In the genomic region with DNA sequence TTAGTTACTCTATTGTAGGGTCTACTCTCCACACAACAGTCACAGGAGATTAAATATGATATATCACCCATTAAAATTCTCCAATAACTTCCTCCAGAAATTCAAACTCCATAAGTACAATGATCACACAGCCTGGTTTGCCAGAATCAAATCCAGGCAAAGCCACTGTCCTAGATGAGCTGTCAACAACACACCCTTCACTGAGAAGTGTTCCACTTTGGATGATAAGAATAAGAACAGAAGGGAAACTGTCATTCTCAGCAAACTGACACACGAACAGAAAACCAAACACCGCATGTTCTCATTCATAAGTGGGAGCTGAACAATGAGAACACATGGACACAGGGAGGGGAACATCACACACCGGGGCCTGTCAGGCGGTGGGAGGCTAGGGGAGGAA, we compare ENCODE assay signal across 24 cellular contexts.
"Had no signal": no experiment of that assay in that cellular context is flagged by ENCODE, and none has a peak within 500 bp of the region (broad histone marks: within the 10 kb centered on the region; RNA-seq: fewer than 3 reads in every experiment).

No MANE protein-coding gene starts in this region.

- H3K27me3 ChIP-seq: neural progenitor cell, ovary, right lobe of liver, sigmoid colon, thyroid gland, tibial nerve, upper lobe of left lung, vagina had no signal

- H3K9me3 ChIP-seq: ovary, psoas muscle, right lobe of liver, sigmoid colon, stomach, thoracic aorta, thyroid gland, tibial nerve, upper lobe of left lung, vagina had no signal

- H3K4me1 ChIP-seq: parathyroid adenoma, psoas muscle, right lobe of liver, sigmoid colon, stomach, thyroid gland, tibial nerve, upper lobe of left lung, vagina had no signal

- ATAC-seq: naive thymus-derived CD4-positive, alpha-beta T cell; natural killer cell; psoas muscle; right lobe of liver; stimulated activated effector memory CD8-positive, alpha-beta T cell treated with anti-CD3 and anti-CD28 coated beads, Interleukin-12 subunit alpha, Interleukin-12 subunit beta, amount 100 ng/mL, for 72 hours; stimulated activated naive B cell treated with anti-CD40 and anti-IgM and Interleukin-4, amounts not matched to agents 10 μg/mL and 1 μg/mL and 100 μg/mL, for 72 hours had no signal

- H3K4me3 ChIP-seq: neural progenitor cell, ovary, psoas muscle, right lobe of liver, sigmoid colon, stomach, thoracic aorta, thyroid gland, tibial nerve, upper lobe of left lung, vagina had no signal

- H3K27ac ChIP-seq: neural progenitor cell, ovary, parathyroid adenoma, psoas muscle, right lobe of liver, sigmoid colon, stomach, thoracic aorta, thyroid gland, tibial nerve, upper lobe of left lung, vagina had no signal

- DNase-seq: naive thymus-derived CD4-positive, alpha-beta T cell; natural killer cell; occipital lobe; ovary; posterior cingulate gyrus; psoas muscle; right lobe of liver; sigmoid colon; stimulated activated CD4-positive, alpha-beta T cell treated with anti-CD3 and anti-CD28 coated beads, Interleukin-15, amount 100 ng/mL, for 24 hours; stimulated activated CD4-positive, alpha-beta T cell treated with anti-CD3 and anti-CD28 coated beads, Interleukin-2, amount 100 ng/mL, for 24 hours; stimulated activated CD4-positive, alpha-beta T cell treated with anti-CD3 and anti-CD28 coated beads, Interleukin-2, amount 100 ng/mL, for 48 hours; stimulated activated CD4-positive, alpha-beta T cell treated with anti-CD3 and anti-CD28 coated beads, Interleukin-4, amount 100 ng/mL, for 24 hours; stimulated activated naive B cell treated with anti-CD40 and anti-IgM and Interleukin-4, amounts not matched to agents 10 μg/mL and 1 μg/mL and 100 μg/mL, for 72 hours; stimulated activated naive CD4-positive, alpha-beta T cell treated with Interleukin-2 at 50 U/mL for 16 hours; stomach; thyroid gland; trophoblast cell; upper lobe of left lung had no signal

- H3K36me3 ChIP-seq: neural progenitor cell, ovary, right lobe of liver, sigmoid colon, stomach, thoracic aorta, thyroid gland, tibial nerve, upper lobe of left lung, vagina had no signal
